1 cellular context compared by ENCODE assay signal in genomic region chr7:28017372-28017771, GRCh38.
TF ChIP-seq lines count a peak whose summit lies in the region.

No MANE protein-coding gene starts in this region.

TF ChIP-seq in SK-N-SH treated with all-trans-retinoic acid at 6 μM for 48 hours, 23 proteins besides CTCF, POLR2A, EP300 and RAD21 (continued from another document):
- TF ChIP-seq CSRNP3 (CRISPR knock-in tag; IDR thresholded peaks at IDR 0.05), result no peak
